In genomic region chr4:1241936-1242505, GRCh38 we compare ENCODE assay signal across 2 cellular contexts.
TF ChIP-seq lines count a peak whose summit lies in the region.

No MANE protein-coding gene starts in this region.

TF ChIP-seq in SK-N-SH, 30 proteins besides CTCF, POLR2A, EP300 and RAD21 (continued from another document):
- TF ChIP-seq FOXM1 (IDR thresholded peaks at IDR 0.05; ENCODE audit: low read depth) (no peak), NFIC (IDR thresholded peaks at IDR 0.05; ENCODE audit: borderline replicate concordance) (no peak), FOSL2 (IDR thresholded peaks at IDR 0.05; ENCODE audit: borderline replicate concordance, low read depth) (no peak), GATA2 (CRISPR knock-in tag; IDR thresholded peaks at IDR 0.05) (no peak), SMC3 (IDR thresholded peaks at IDR 0.05; ENCODE audit: low read depth, low read length) (no peak), CHD2 (IDR thresholded peaks at IDR 0.05; ENCODE audit: low read length, partially characterized antibody) (no peak), MEF2A (IDR thresholded peaks at IDR 0.05; ENCODE audit: borderline replicate concordance, low read depth) (no peak), RFX5 (IDR thresholded peaks at IDR 0.05; ENCODE audit: low read length) (no peak)
- TF ChIP-seq, protein P1, sequence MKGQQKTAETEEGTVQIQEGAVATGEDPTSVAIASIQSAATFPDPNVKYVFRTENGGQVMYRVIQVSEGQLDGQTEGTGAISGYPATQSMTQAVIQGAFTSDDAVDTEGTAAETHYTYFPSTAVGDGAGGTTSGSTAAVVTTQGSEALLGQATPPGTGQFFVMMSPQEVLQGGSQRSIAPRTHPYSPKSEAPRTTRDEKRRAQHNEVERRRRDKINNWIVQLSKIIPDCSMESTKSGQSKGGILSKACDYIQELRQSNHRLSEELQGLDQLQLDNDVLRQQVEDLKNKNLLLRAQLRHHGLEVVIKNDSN (IDR thresholded peaks at IDR 0.05; ENCODE audit: borderline replicate concordance, low read depth), result no peak

TF ChIP-seq in SK-N-SH treated with all-trans-retinoic acid at 6 μM for 48 hours, 23 proteins besides CTCF, POLR2A, EP300 and RAD21 (continued from another document):
- TF ChIP-seq PATZ1 (CRISPR knock-in tag; IDR thresholded peaks at IDR 0.05; ENCODE audit: borderline replicate concordance) (no peak), ISL1 (CRISPR knock-in tag; IDR thresholded peaks at IDR 0.05) (no peak), PPARA (CRISPR knock-in tag; IDR thresholded peaks at IDR 0.05; ENCODE audit: borderline replicate concordance) (no peak), TCF4 (CRISPR knock-in tag; IDR thresholded peaks at IDR 0.05; ENCODE audit: borderline replicate concordance) (no peak), BACH2 (CRISPR knock-in tag; IDR thresholded peaks at IDR 0.05; ENCODE audit: borderline replicate concordance) (no peak), SNAI2 (CRISPR knock-in tag; IDR thresholded peaks at IDR 0.05) (no peak)
- TF ChIP-seq, protein P2, sequence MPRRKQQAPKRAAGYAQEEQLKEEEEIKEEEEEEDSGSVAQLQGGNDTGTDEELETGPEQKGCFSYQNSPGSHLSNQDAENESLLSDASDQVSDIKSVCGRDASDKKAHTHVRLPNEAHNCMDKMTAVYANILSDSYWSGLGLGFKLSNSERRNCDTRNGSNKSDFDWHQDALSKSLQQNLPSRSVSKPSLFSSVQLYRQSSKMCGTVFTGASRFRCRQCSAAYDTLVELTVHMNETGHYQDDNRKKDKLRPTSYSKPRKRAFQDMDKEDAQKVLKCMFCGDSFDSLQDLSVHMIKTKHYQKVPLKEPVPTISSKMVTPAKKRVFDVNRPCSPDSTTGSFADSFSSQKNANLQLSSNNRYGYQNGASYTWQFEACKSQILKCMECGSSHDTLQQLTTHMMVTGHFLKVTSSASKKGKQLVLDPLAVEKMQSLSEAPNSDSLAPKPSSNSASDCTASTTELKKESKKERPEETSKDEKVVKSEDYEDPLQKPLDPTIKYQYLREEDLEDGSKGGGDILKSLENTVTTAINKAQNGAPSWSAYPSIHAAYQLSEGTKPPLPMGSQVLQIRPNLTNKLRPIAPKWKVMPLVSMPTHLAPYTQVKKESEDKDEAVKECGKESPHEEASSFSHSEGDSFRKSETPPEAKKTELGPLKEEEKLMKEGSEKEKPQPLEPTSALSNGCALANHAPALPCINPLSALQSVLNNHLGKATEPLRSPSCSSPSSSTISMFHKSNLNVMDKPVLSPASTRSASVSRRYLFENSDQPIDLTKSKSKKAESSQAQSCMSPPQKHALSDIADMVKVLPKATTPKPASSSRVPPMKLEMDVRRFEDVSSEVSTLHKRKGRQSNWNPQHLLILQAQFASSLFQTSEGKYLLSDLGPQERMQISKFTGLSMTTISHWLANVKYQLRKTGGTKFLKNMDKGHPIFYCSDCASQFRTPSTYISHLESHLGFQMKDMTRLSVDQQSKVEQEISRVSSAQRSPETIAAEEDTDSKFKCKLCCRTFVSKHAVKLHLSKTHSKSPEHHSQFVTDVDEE (CRISPR knock-in tag; IDR thresholded peaks at IDR 0.05), result no peak
